20 cellular contexts compared by ENCODE assay signal in genomic region chr19:18898533-18899408, GRCh38. TPM values are rescaled to one million over a fixed set of nuclear protein-coding genes. Genes with fewer than 3 reads are reported as not detected.
"Had no signal": no experiment of that assay in that cellular context is flagged by ENCODE, and none has a peak within 500 bp of the region (broad histone marks: within the 10 kb centered on the region; RNA-seq: fewer than 3 reads in every experiment).

No MANE protein-coding gene starts in this region.

- H3K4me3 Mint-ChIP-seq: activated naive CD4-positive, alpha-beta T cell treated with anti-CD3 and anti-CD28 coated beads, Interleukin-2, amount 50 U/mL, for 24 hours; stimulated activated effector memory CD8-positive, alpha-beta T cell treated with anti-CD3 and anti-CD28 coated beads, Interleukin-12 subunit alpha, Interleukin-12 subunit beta, amount 100 ng/mL, for 72 hours; T-helper 1 cell treated with Interleukin-12 subunit alpha and Interleukin-12 subunit beta and Interleukin-4 antibody, amounts not matched to agents 30 μg/mL and 1 μg/mL, for 36 hours had no signal

- H3K36me3 ChIP-seq: uterus had no signal

- H3K9me3 Mint-ChIP-seq: activated naive CD4-positive, alpha-beta T cell treated with anti-CD3 and anti-CD28 coated beads, Interleukin-2, amount 50 U/mL, for 24 hours; stimulated activated effector memory CD8-positive, alpha-beta T cell treated with anti-CD3 and anti-CD28 coated beads, Interleukin-12 subunit alpha, Interleukin-12 subunit beta, amount 100 ng/mL, for 72 hours; T-helper 1 cell treated with Interleukin-12 subunit alpha and Interleukin-12 subunit beta and Interleukin-4 antibody, amounts not matched to agents 30 μg/mL and 1 μg/mL, for 36 hours had no signal

- H3K4me2 ChIP-seq: smooth muscle cell had no signal

- H3K27me3 ChIP-seq: right atrium auricular region had no signal

- DNase-seq: activated CD4-positive, alpha-beta T cell treated with anti-CD3 and anti-CD28 coated beads, Interleukin-2, amount 50 U/mL, for 1 hour; activated CD4-positive, CD25-positive, alpha-beta regulatory T cell; activated effector memory CD4-positive, alpha-beta T cell treated with Interleukin-2 at 50 U/mL for 16 hours; activated T-cell treated with anti-CD3 and anti-CD28 coated beads for 4 hours; body of pancreas; cerebellar nuclear complex; dermis blood vessel endothelial cell; islet precursor cell; uterus had no signal

- H3K27ac Mint-ChIP-seq: activated naive CD4-positive, alpha-beta T cell treated with anti-CD3 and anti-CD28 coated beads, Interleukin-2, amount 50 U/mL, for 24 hours; stimulated activated effector memory CD8-positive, alpha-beta T cell treated with anti-CD3 and anti-CD28 coated beads, Interleukin-12 subunit alpha, Interleukin-12 subunit beta, amount 100 ng/mL, for 72 hours; T-helper 1 cell treated with Interleukin-12 subunit alpha and Interleukin-12 subunit beta and Interleukin-4 antibody, amounts not matched to agents 30 μg/mL and 1 μg/mL, for 36 hours had no signal

- ATAC-seq: body of pancreas; esophagus mucosa; stimulated activated effector memory CD8-positive, alpha-beta T cell treated with anti-CD3 and anti-CD28 coated beads, Interleukin-12 subunit alpha, Interleukin-12 subunit beta, amount 100 ng/mL, for 72 hours had no signal

- H3K4me3 ChIP-seq: body of pancreas, right atrium auricular region, smooth muscle cell, tibial artery, uterus had no signal

- H3K9me3 ChIP-seq: body of pancreas, neutrophil, right atrium auricular region, tibial artery, uterus had no signal

- FAIRE-seq: endometrium, TTC549 had no signal

- H3K27ac ChIP-seq: body of pancreas, neutrophil, right atrium auricular region, tibial artery, uterus had no signal

- H3K36me3 Mint-ChIP-seq: activated naive CD4-positive, alpha-beta T cell treated with anti-CD3 and anti-CD28 coated beads, Interleukin-2, amount 50 U/mL, for 24 hours had no signal

RNA-seq across cellular contexts. Expression of gene CERS1, which starts 2.8 kb away (rescaled TPM):
- total RNA-seq: esophagus mucosa had no signal
- polyA plus RNA-seq: liver had no signal
